9 cellular contexts compared by ENCODE assay signal in genomic region chr3:44439499-44440295, GRCh38. TPM values are rescaled to one million over a fixed set of nuclear protein-coding genes. Genes with fewer than 3 reads are reported as not detected.
DNase-seq lines count a peak whose midpoint lies in the region; ATAC-seq and TF ChIP-seq lines count a peak whose summit lies in the region.
"Had no signal": no experiment of that assay in that cellular context is flagged by ENCODE, and none has a peak within 500 bp of the region (broad histone marks: within the 10 kb centered on the region; RNA-seq: fewer than 3 reads in every experiment).

No MANE protein-coding gene starts in this region.

- DNase-seq in NOMO-1 treated with dmso at 0.1 percent for 144 hours (lab: John Stamatoyannopoulos, UW; ENCODE audit: unreplicated experiment) (peak; percentile 95), left ventricle myocardium inferior (peak; percentile 52), dedifferentiated amniotic fluid mesenchymal stem cell (ENCODE audit: extremely low spot score) (no peak), NCI-H2107 treated with DMSO at 0.1 percent for 48 hours (lab: John Stamatoyannopoulos, UW; ENCODE audit: unreplicated experiment) (no peak)
- DNase-seq in stimulated activated CD4-positive, alpha-beta T cell treated with anti-CD3 and anti-CD28 coated beads, Interleukin-12 subunit alpha, Interleukin-12 subunit beta, amount 100 ng/mL, for 24 hours (ENCODE audit: low read depth in 2 of 2), result peak; percentile 29 to 57

- peak overlapping the region; percentile 14; the same call in 1 of the 2 replicates for H3K4me2 ChIP-seq in DOHH2 (ENCODE audit: low read length)

- H3K4me1 Mint-ChIP-seq in activated T-helper 17 cell treated with anti-CD3 and anti-CD28 coated beads, Interleukin-2, amount 50 U/mL, for 72 hours, result peaks cover 17% of the 10 kb centered on the region

- H3K27me3 Mint-ChIP-seq in activated T-helper 17 cell treated with anti-CD3 and anti-CD28 coated beads, Interleukin-2, amount 50 U/mL, for 72 hours, result no peaks in the 10 kb centered on the region

- H3K27me3 ChIP-seq in DOHH2 (ENCODE audit: control insufficient read depth, low read length), result no peaks in the 10 kb centered on the region
- no peaks in the 10 kb centered on the region for H3K27me3 ChIP-seq in left ventricle myocardium inferior (ENCODE audit: low read depth)

- H3K4me1 ChIP-seq in DOHH2 (ENCODE audit: control insufficient read depth, low read length) (peaks cover 12% of the 10 kb centered on the region), left ventricle myocardium inferior (peaks cover 38% of the 10 kb centered on the region)

- intact Hi-C loops in left ventricle myocardium inferior (cut with micrococcal nuclease), result no loop called here

- peaks cover 11% of the 10 kb centered on the region for H3K36me3 Mint-ChIP-seq in activated T-helper 17 cell treated with anti-CD3 and anti-CD28 coated beads, Interleukin-2, amount 50 U/mL, for 72 hours (ENCODE audit: low read depth)

- H3K4me3 Mint-ChIP-seq in activated T-helper 17 cell treated with anti-CD3 and anti-CD28 coated beads, Interleukin-2, amount 50 U/mL, for 72 hours, result peak overlapping the region; percentile 62

- H3K79me2 ChIP-seq in DOHH2 (ENCODE audit: control insufficient read depth, low read length), result no peaks in the 10 kb centered on the region

- H3K9me3 ChIP-seq in DOHH2 (ENCODE audit: control insufficient read depth, insufficient read depth, low read length), result no peaks in the 10 kb centered on the region
- no peaks in the 10 kb centered on the region for H3K9me3 ChIP-seq in left ventricle myocardium inferior (replicated peaks)

- no peaks in the 10 kb centered on the region for H3K9me2 ChIP-seq in DOHH2 (replicated peaks; ENCODE audit: control insufficient read depth, low read length)

- H3K9me3 Mint-ChIP-seq in activated T-helper 17 cell treated with anti-CD3 and anti-CD28 coated beads, Interleukin-2, amount 50 U/mL, for 72 hours, result no peaks in the 10 kb centered on the region

- H3K4me3 ChIP-seq in DOHH2 (ENCODE audit: low read length) (no peak overlapping the region), left ventricle myocardium inferior (peak overlapping the region; percentile 54)

- no peaks in the 10 kb centered on the region for H4K20me1 ChIP-seq in DOHH2 (ENCODE audit: control insufficient read depth, insufficient read depth, low read depth, low read length)

- TF ChIP-seq CTCF in DOHH2 (IDR thresholded peaks at IDR 0.05; ENCODE audit: low read depth, low read length, poor library complexity, severe bottlenecking) (no peak), left ventricle myocardium inferior (IDR thresholded peaks at IDR 0.05; ENCODE audit: borderline replicate concordance) (no peak)

- no peak overlapping the region for H3K27ac ChIP-seq in DOHH2 (ENCODE audit: low read depth, low read length)
- H3K27ac ChIP-seq in left ventricle myocardium inferior (replicated peaks), result peak overlapping the region; percentile 94

- H3K27ac Mint-ChIP-seq in activated T-helper 17 cell treated with anti-CD3 and anti-CD28 coated beads, Interleukin-2, amount 50 U/mL, for 72 hours, result peak overlapping the region; percentile 67

- no peaks in the 10 kb centered on the region for H3F3A ChIP-seq in DOHH2 (ENCODE audit: control insufficient read depth, insufficient read depth)

- ATAC-seq in GM21825 (IDR thresholded peaks at IDR 0.05; ENCODE audit: unreplicated experiment), result peak; percentile 94
- ATAC-seq in activated T-helper 17 cell treated with anti-CD3 and anti-CD28 coated beads, Interleukin-2, amount 50 U/mL, for 72 hours (replicated peaks), result peak; percentile 96
- ATAC-seq: HCT116 had no signal

- H3K36me3 ChIP-seq in DOHH2 (ENCODE audit: control insufficient read depth, low read length), result 0 out of 2 replicates have a peak, but pooled peaks cover 12% of the 10 kb centered on the region
- H3K36me3 ChIP-seq in left ventricle myocardium inferior, result peaks cover 6% of the 10 kb centered on the region

RNA-seq across cellular contexts. Expression of gene ZNF445, which starts 37.8 kb away (rescaled TPM):
- 10 to 100 TPM in 1 of 2 donors, 1 to 10 TPM in 1; 8.6 to 12.1 TPM for total RNA-seq in activated T-helper 17 cell treated with anti-CD3 and anti-CD28 coated beads, Interleukin-2, amount 50 U/mL, for 72 hours
- 11.8 TPM for total RNA-seq in left ventricle myocardium inferior

Comparison
In these comparisons a context has a peak if more than half of its experiments do, and no peak if none do; other contexts are left out.
1. DNase-seq: peak in NOMO-1 treated with dmso at 0.1 percent for 144 hours (single experiment), left ventricle myocardium inferior (single experiment) and stimulated activated CD4-positive, alpha-beta T cell treated with anti-CD3 and anti-CD28 coated beads, Interleukin-12 subunit alpha, Interleukin-12 subunit beta, amount 100 ng/mL, for 24 hours (2 of 2); none in dedifferentiated amniotic fluid mesenchymal stem cell (single experiment) and NCI-H2107 treated with DMSO at 0.1 percent for 48 hours (single experiment).